In the genomic region with DNA sequence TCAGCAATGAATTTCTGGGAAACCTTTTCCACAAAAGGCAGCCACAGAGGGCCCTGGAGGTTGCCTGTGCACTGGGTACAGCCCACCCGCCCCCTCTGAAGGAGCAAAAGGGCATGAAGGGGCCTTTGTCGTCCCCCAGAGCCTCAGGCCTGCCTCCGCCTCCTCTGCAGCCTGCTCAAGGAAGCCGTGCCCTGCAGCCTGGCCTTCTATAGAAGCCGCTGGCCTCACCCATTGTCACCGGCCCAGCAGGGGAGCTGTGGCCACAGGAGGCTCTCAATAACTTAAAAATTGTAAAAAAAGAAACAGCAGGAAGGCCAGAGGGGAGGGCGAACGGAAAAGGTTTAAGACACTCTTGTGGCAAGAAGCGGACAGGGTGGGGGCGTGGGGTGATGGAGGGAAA, we compare ENCODE assay signal across 24 cellular contexts.
DNase-seq lines count a peak whose midpoint lies in the region; ATAC-seq and TF ChIP-seq lines count a peak whose summit lies in the region.
"Had no signal": no experiment of that assay in that cellular context is flagged by ENCODE, and none has a peak within 500 bp of the region (broad histone marks: within the 10 kb centered on the region; RNA-seq: fewer than 3 reads in every experiment).

No MANE protein-coding gene starts in this region.

- no peak for TF ChIP-seq CTCF in GM23338 (conservative IDR thresholded peaks at IDR 0.05; ENCODE audit: low read depth in 2 of 2)
- no peak for TF ChIP-seq CTCF in NB4 (IDR thresholded peaks at IDR 0.05; ENCODE audit: low read depth, low read length)
- TF ChIP-seq CTCF in WERI-Rb-1 (IDR thresholded peaks at IDR 0.05; ENCODE audit: low read depth, low read length) = no peak

- H3K4ac ChIP-seq in neuronal stem cell (ENCODE audit: low read length) = no peak overlapping the region

- no peak overlapping the region for H3K18ac ChIP-seq in neuronal stem cell (ENCODE audit: low read length)

- no peak overlapping the region for H3K4me3 Mint-ChIP-seq in GM23338
- no peak overlapping the region for H3K4me3 Mint-ChIP-seq in stimulated activated naive CD8-positive, alpha-beta T cell treated with anti-CD3 and anti-CD28 coated beads, Interleukin-15, amount 100 ng/mL, for 72 hours
- H3K4me3 Mint-ChIP-seq: activated CD4-positive, alpha-beta memory T cell treated with anti-CD3 and anti-CD28 coated beads, Interleukin-2, amount 10 ng/mL, durations not matched to agents 7 days and 5 days; effector memory CD8-positive, alpha-beta T cell; natural killer cell treated with Interleukin-12 subunit alpha and Interleukin-12 subunit beta and Interleukin-15 and Interleukin-18, amount 100 ng/mL, for 72 hours had no signal

- peak; percentile 93 for ATAC-seq in GM23338
- no peak for ATAC-seq in stimulated activated naive CD8-positive, alpha-beta T cell treated with anti-CD3 and anti-CD28 coated beads, Interleukin-15, amount 100 ng/mL, for 72 hours
- ATAC-seq: activated naive CD4-positive, alpha-beta T cell treated with anti-CD3 and anti-CD28 coated beads, Interleukin-2, amount 50 U/mL, for 72 hours; effector memory CD8-positive, alpha-beta T cell; esophagus mucosa; natural killer cell treated with Interleukin-12 subunit alpha and Interleukin-12 subunit beta and Interleukin-15 and Interleukin-18, amount 100 ng/mL, for 72 hours; right lobe of liver had no signal

- H3K79me1 ChIP-seq in neuronal stem cell (ENCODE audit: low read depth, low read length) = peaks cover 2% of the 10 kb centered on the region

- H3K27me3 ChIP-seq in GM23338 (ENCODE audit: insufficient read depth) (no peaks in the 10 kb centered on the region), iPS DF 6.9 (ENCODE audit: control insufficient read depth, insufficient read depth, low read length) (no peaks in the 10 kb centered on the region), neuronal stem cell (ENCODE audit: control insufficient read depth in 3 of 3, insufficient read depth in 3 of 3, low read depth in 1 of 3, low read length in 3 of 3) (no peaks in the 10 kb centered on the region), WERI-Rb-1 (ENCODE audit: insufficient read depth, low read depth, severe bottlenecking) (peaks cover 17% of the 10 kb centered on the region)
- H3K27me3 ChIP-seq: Peyer's patch, right lobe of liver had no signal

- no peak overlapping the region for H3K23ac ChIP-seq in neuronal stem cell (ENCODE audit: low read depth, low read length, poor library complexity)

- H2BK15ac ChIP-seq in neuronal stem cell (ENCODE audit: low read length) = no peak overlapping the region

- 0 out of 2 replicates have a peak overlapping the region, but pooled peaks have one; percentile 43 for H2AFZ ChIP-seq in GM23338
- H2AFZ ChIP-seq in neuronal stem cell (ENCODE audit: low read length) = peak overlapping the region; percentile 27

- no peaks in the 10 kb centered on the region for H4K20me1 ChIP-seq in GM23338 (replicated peaks; ENCODE audit: insufficient read depth)

- H3K4me2 ChIP-seq in GM23338 = peak overlapping the region; percentile 62; the same call in 1 of the 2 replicates
- no peak overlapping the region for H3K4me2 ChIP-seq in neuronal stem cell (ENCODE audit: insufficient read depth, low read length, poor library complexity, severe bottlenecking)

- peaks cover 18% of the 10 kb centered on the region for H3K4me1 ChIP-seq in GM23338 (ENCODE audit: insufficient read depth)
- 0 out of 2 replicates have a peak, but pooled peaks cover 1% of the 10 kb centered on the region for H3K4me1 ChIP-seq in iPS DF 6.9 (ENCODE audit: control insufficient read depth, insufficient read depth, low read length)
- H3K4me1 ChIP-seq in neuronal stem cell (ENCODE audit: control insufficient read depth in 2 of 2, insufficient read depth in 1 of 2, low read depth in 1 of 2, low read length in 2 of 2) = peaks cover 31 to 47% of the 10 kb centered on the region in 2 donors
- H3K4me1 ChIP-seq: Peyer's patch, right lobe of liver had no signal

- DNase-seq in GM23338 (ENCODE audit: low spot score) (peak; percentile 41), NB4 (ENCODE audit: low read depth) (peak; percentile 92), iPS DF 6.9 (ENCODE audit: low read depth, low spot score) (peak; percentile 11), neuronal stem cell (ENCODE audit: low spot score) (peak; percentile 92), WERI-Rb-1 (no peak), HuH-7.5 (ENCODE audit: low spot score) (no peak)
- no peak for DNase-seq in stimulated activated naive CD8-positive, alpha-beta T cell treated with anti-CD3 and anti-CD28 coated beads, Interleukin-15, amount 100 ng/mL, for 72 hours
- DNase-seq: activated CD4-positive, alpha-beta memory T cell treated with anti-CD3 and anti-CD28 coated beads, Interleukin-2, amount 10 ng/mL, durations not matched to agents 7 days and 5 days; activated CD4-positive, CD25-positive, alpha-beta regulatory T cell treated with anti-CD3 and anti-CD28 coated beads, Interleukin-2, amount 50 U/mL, for 72 hours; anterior cingulate cortex; effector memory CD8-positive, alpha-beta T cell; hypothalamus; IMR-90; NCI-H1092 treated with DMSO at 0.1 percent for 48 hours; NCI-H1930; Peyer's patch; SIG-M5; stimulated activated CD4-positive, alpha-beta T cell treated with anti-CD3 and anti-CD28 coated beads, Interleukin-2, amount 100 ng/mL, for 48 hours; trophoblast cell had no signal

- peaks cover 3% of the 10 kb centered on the region for H3K27me3 Mint-ChIP-seq in GM23338 (ENCODE audit: insufficient read depth, low read depth, poor library complexity)
- no peaks in the 10 kb centered on the region for H3K27me3 Mint-ChIP-seq in stimulated activated naive CD8-positive, alpha-beta T cell treated with anti-CD3 and anti-CD28 coated beads, Interleukin-15, amount 100 ng/mL, for 72 hours
- H3K27me3 Mint-ChIP-seq: activated CD4-positive, alpha-beta memory T cell treated with anti-CD3 and anti-CD28 coated beads, Interleukin-2, amount 10 ng/mL, durations not matched to agents 7 days and 5 days; effector memory CD8-positive, alpha-beta T cell had no signal

- peaks cover 10% of the 10 kb centered on the region for H3K9me3 Mint-ChIP-seq in GM23338
- peaks cover 18 to 27% of the 10 kb centered on the region in 2 donors for H3K9me3 Mint-ChIP-seq in stimulated activated naive CD8-positive, alpha-beta T cell treated with anti-CD3 and anti-CD28 coated beads, Interleukin-15, amount 100 ng/mL, for 72 hours

- H3K27ac ChIP-seq in GM23338 (ENCODE audit: low read depth) (no peak overlapping the region), iPS DF 6.9 (ENCODE audit: low read length) (no peak overlapping the region), neuronal stem cell (replicated peaks; ENCODE audit: low read length) (peak overlapping the region; percentile 96), WERI-Rb-1 (no peak overlapping the region)
- H3K27ac ChIP-seq: Peyer's patch, right lobe of liver had no signal

- H4K8ac ChIP-seq in neuronal stem cell (ENCODE audit: low read depth, low read length) = no peak overlapping the region

- no peaks in the 10 kb centered on the region for H3K9me2 ChIP-seq in GM23338 (ENCODE audit: insufficient read depth)

- H3K4me1 Mint-ChIP-seq in GM23338 = peaks cover 27% of the 10 kb centered on the region
- H3K4me1 Mint-ChIP-seq in stimulated activated naive CD8-positive, alpha-beta T cell treated with anti-CD3 and anti-CD28 coated beads, Interleukin-15, amount 100 ng/mL, for 72 hours = peaks cover 7% of the 10 kb centered on the region
- H3K4me1 Mint-ChIP-seq: activated CD4-positive, alpha-beta memory T cell treated with anti-CD3 and anti-CD28 coated beads, Interleukin-2, amount 10 ng/mL, durations not matched to agents 7 days and 5 days had no signal

- H3K79me2 ChIP-seq in GM23338 (replicated peaks; ENCODE audit: insufficient read depth) = no peaks in the 10 kb centered on the region

- H2BK120ac ChIP-seq in neuronal stem cell (ENCODE audit: low read depth, low read length) = no peak overlapping the region

- H3K36me3 Mint-ChIP-seq in GM23338 (ENCODE audit: low read depth) = peaks cover 10% of the 10 kb centered on the region
- H3K36me3 Mint-ChIP-seq: natural killer cell treated with Interleukin-12 subunit alpha and Interleukin-12 subunit beta and Interleukin-15 and Interleukin-18, amount 100 ng/mL, for 72 hours had no signal

- H3K9ac ChIP-seq in neuronal stem cell (ENCODE audit: low read depth, low read length, poor library complexity) = no peak overlapping the region

- H3K14ac ChIP-seq in neuronal stem cell (ENCODE audit: low read length) = no peak overlapping the region

- no peaks in the 10 kb centered on the region; the same call in 1 of the 2 replicates for H3K36me3 ChIP-seq in GM23338 (ENCODE audit: insufficient read depth)
- no peaks in the 10 kb centered on the region for H3K36me3 ChIP-seq in iPS DF 6.9 (ENCODE audit: control insufficient read depth, insufficient read depth, low read length)
- H3K36me3 ChIP-seq in neuronal stem cell (replicated peaks in 1 of 2; ENCODE audit: control insufficient read depth in 2 of 2, insufficient read depth in 2 of 2, low read length in 2 of 2) = no peaks in the 10 kb centered on the region
- H3K36me3 ChIP-seq in WERI-Rb-1 = no peaks in the 10 kb centered on the region
- H3K36me3 ChIP-seq: Peyer's patch, right lobe of liver had no signal

- H2AK5ac ChIP-seq in neuronal stem cell (ENCODE audit: low read depth, low read length) = no peak overlapping the region

- H2BK5ac ChIP-seq in neuronal stem cell (ENCODE audit: low read length) = no peak overlapping the region

- no peak overlapping the region for H3K27ac Mint-ChIP-seq in GM23338
- peak overlapping the region in 1 of 2 donors; percentile 57 for H3K27ac Mint-ChIP-seq in stimulated activated naive CD8-positive, alpha-beta T cell treated with anti-CD3 and anti-CD28 coated beads, Interleukin-15, amount 100 ng/mL, for 72 hours
- H3K27ac Mint-ChIP-seq: activated CD4-positive, alpha-beta memory T cell treated with anti-CD3 and anti-CD28 coated beads, Interleukin-2, amount 10 ng/mL, durations not matched to agents 7 days and 5 days; activated naive CD4-positive, alpha-beta T cell treated with anti-CD3 and anti-CD28 coated beads, Interleukin-2, amount 50 U/mL, for 72 hours; activated T-helper 2 cell treated with anti-CD3 and anti-CD28 coated beads, Interferon-gamma antibody, Interleukin-2, Interleukin-4, amounts not matched to agents 10 μg/mL and 5 μg/mL and 100 μg/mL, durations not matched to agents 14 hours and 24 hours and 36 hours; effector memory CD8-positive, alpha-beta T cell; natural killer cell treated with Interleukin-12 subunit alpha and Interleukin-12 subunit beta and Interleukin-15 and Interleukin-18, amount 100 ng/mL, for 72 hours had no signal

- TF ChIP-seq POLR2A in NB4 (IDR thresholded peaks at IDR 0.05; ENCODE audit: extremely low read depth, insufficient read length) = peak; percentile 63

- no peaks in the 10 kb centered on the region for H3F3A ChIP-seq in GM23338 (replicated peaks; ENCODE audit: low read depth)

- no peaks in the 10 kb centered on the region for H3K9me3 ChIP-seq in iPS DF 6.9 (ENCODE audit: control insufficient read depth, insufficient read depth, low read length)
- H3K9me3 ChIP-seq in neuronal stem cell (replicated peaks in 1 of 2; ENCODE audit: control insufficient read depth in 2 of 2, insufficient read depth in 1 of 2, low read depth in 1 of 2, low read length in 2 of 2) = peaks cover 8 to 12% of the 10 kb centered on the region in 2 donors
- peaks cover 7% of the 10 kb centered on the region for H3K9me3 ChIP-seq in WERI-Rb-1 (ENCODE audit: severe bottlenecking)
- H3K9me3 ChIP-seq: Peyer's patch, right lobe of liver had no signal

- H4K91ac ChIP-seq in neuronal stem cell (ENCODE audit: low read depth, low read length, poor library complexity) = no peak overlapping the region

- H3K4me3 ChIP-seq in GM23338 = no peak overlapping the region
- no peak overlapping the region for H3K4me3 ChIP-seq in NB4 (ENCODE audit: low read depth, low read length)
- no peak overlapping the region for H3K4me3 ChIP-seq in iPS DF 6.9 (ENCODE audit: low read length)
- peak overlapping the region in 1 of 2 donors; percentile 57 for H3K4me3 ChIP-seq in neuronal stem cell (ENCODE audit: low read length in 2 of 2)
- H3K4me3 ChIP-seq in WERI-Rb-1 (ENCODE audit: low read depth, low read length) = no peak overlapping the region
- H3K4me3 ChIP-seq: Peyer's patch, right lobe of liver had no signal

- no CpG with 5 or more reads among the region's 10 CpGs for WGBS in iPS DF 6.9 (ENCODE audit: insufficient coverage, insufficient read length)
- WGBS in neuronal stem cell (ENCODE audit: extremely low coverage in 2 of 2, insufficient read length in 2 of 2, insufficient replicate concordance in 1 of 2), 2 donors = no CpG with 5 or more reads among the region's 10 CpGs

- no peak overlapping the region for H2BK12ac ChIP-seq in neuronal stem cell (ENCODE audit: low read length)

Comparison
In these comparisons a context has a peak if more than half of its experiments do, and no peak if none do; other contexts are left out.
1. DNase-seq: peak in GM23338 (single experiment), NB4 (single experiment), iPS DF 6.9 (single experiment) and neuronal stem cell (single experiment); none in stimulated activated naive CD8-positive, alpha-beta T cell treated with anti-CD3 and anti-CD28 coated beads, Interleukin-15, amount 100 ng/mL, for 72 hours (0 of 2), WERI-Rb-1 (single experiment) and HuH-7.5 (single experiment).